ENCODE assay signal across 21 cellular contexts in genomic region chr2:228675715-228676114, GRCh38.
DNase-seq lines count a peak whose midpoint lies in the region; TF ChIP-seq lines count a peak whose summit lies in the region.
"Had no signal": no experiment of that assay in that cellular context is flagged by ENCODE, and none has a peak within 500 bp of the region (broad histone marks: within the 10 kb centered on the region; RNA-seq: fewer than 3 reads in every experiment).

No MANE protein-coding gene starts in this region.

- no peaks in the 10 kb centered on the region for H3K36me3 ChIP-seq in GM23248 (ENCODE audit: low read depth)
- H3K36me3 ChIP-seq in adipocyte (ENCODE audit: control insufficient read depth, insufficient read depth, low read length, severe bottlenecking): no peaks in the 10 kb centered on the region
- no peaks in the 10 kb centered on the region for H3K36me3 ChIP-seq in suprapubic skin

- H3F3A ChIP-seq in GM23248 (ENCODE audit: insufficient read depth): peaks cover 11% of the 10 kb centered on the region

- no peaks in the 10 kb centered on the region for H4K20me1 ChIP-seq in GM23248 (ENCODE audit: insufficient read depth)

- no peaks in the 10 kb centered on the region for H3K9me3 ChIP-seq in GM23248 (ENCODE audit: low read depth)
- H3K9me3 ChIP-seq in adipocyte (ENCODE audit: control insufficient read depth, low read length): no peaks in the 10 kb centered on the region
- no peaks in the 10 kb centered on the region for H3K9me3 ChIP-seq in suprapubic skin

- H3K9ac ChIP-seq in GM23248: no peak overlapping the region
- H3K9ac ChIP-seq in adipocyte (ENCODE audit: low read length): no peak overlapping the region

- no peak for TF ChIP-seq POLR2A in suprapubic skin (IDR thresholded peaks at IDR 0.05)

- DNase-seq in GM23248 (peak; percentile 48), adipocyte (ENCODE audit: low read depth) (peak; percentile 78), fibroblast of peridontal ligament (ENCODE audit: extremely low read depth) (peak; percentile 19), suprapubic skin (ENCODE audit: low spot score in 2 of 2) (no peak), NCI-H1417 (lab: John Stamatoyannopoulos, UW) (no peak), SK-N-DZ (ENCODE audit: low spot score) (no peak), AG08396 (ENCODE audit: low spot score) (no peak)
- DNase-seq: Calu3, DMS79 treated with DMSO at 0.1 percent for 48 hours, H7, KBM-7, MV-4-11, NCI-H1105, NCI-H146, NCI-H1930, NCI-H446, NCI-H526, NCI-H82, PC-9, Right ventricle myocardium superior, RPMI8226 had no signal

- H3K4me3 ChIP-seq in GM23248: no peak overlapping the region
- no peak overlapping the region for H3K4me3 ChIP-seq in adipocyte (ENCODE audit: low read length)
- H3K4me3 ChIP-seq in suprapubic skin: no peak overlapping the region
- H3K4me3 ChIP-seq: PC-9 had no signal

- H3K4me2 ChIP-seq in GM23248 (ENCODE audit: unreplicated experiment): peak overlapping the region; percentile 56
- H3K4me2 ChIP-seq: PC-9 had no signal

- H3K9me2 ChIP-seq in GM23248 (ENCODE audit: insufficient read depth): no peaks in the 10 kb centered on the region

- H3K4me1 ChIP-seq in GM23248 (ENCODE audit: insufficient read depth) (peaks cover 15% of the 10 kb centered on the region), adipocyte (ENCODE audit: control insufficient read depth, insufficient read depth, low read length) (peaks cover 34% of the 10 kb centered on the region), suprapubic skin (no peaks in the 10 kb centered on the region)

- TF ChIP-seq CTCF in suprapubic skin (IDR thresholded peaks at IDR 0.05): no peak

- TF ChIP-seq EP300 in suprapubic skin (IDR thresholded peaks at IDR 0.05): no peak

- no peak overlapping the region for H3K27ac ChIP-seq in GM23248
- peak overlapping the region; percentile 3 for H3K27ac ChIP-seq in suprapubic skin
- H3K27ac ChIP-seq: PC-9 had no signal

- H3K27me3 ChIP-seq in GM23248 (replicated peaks; ENCODE audit: insufficient read depth) (no peaks in the 10 kb centered on the region), adipocyte (replicated peaks; ENCODE audit: control insufficient read depth, insufficient read depth, low read length) (no peaks in the 10 kb centered on the region), suprapubic skin (no peaks in the 10 kb centered on the region)

- in situ Hi-C loops in GM23248 (cut with MboI): loop anchor here (25.0 kb wide), 4 partner anchors 437 to 912 kb away; no protein-coding TSS in a partner anchor

- no peaks in the 10 kb centered on the region for H3K79me2 ChIP-seq in GM23248 (ENCODE audit: insufficient read depth)

- no peak overlapping the region for H2AFZ ChIP-seq in GM23248
- H2AFZ ChIP-seq: PC-9 had no signal

Comparison
In these comparisons a context has a peak if more than half of its experiments do, and no peak if none do; other contexts are left out.
1. DNase-seq: peak in GM23248 (single experiment), adipocyte (single experiment) and fibroblast of peridontal ligament (single experiment); none in suprapubic skin (0 of 2), NCI-H1417 (0 of 3), SK-N-DZ (single experiment) and AG08396 (single experiment).